27 cellular contexts compared by ENCODE assay signal in the genomic region with DNA sequence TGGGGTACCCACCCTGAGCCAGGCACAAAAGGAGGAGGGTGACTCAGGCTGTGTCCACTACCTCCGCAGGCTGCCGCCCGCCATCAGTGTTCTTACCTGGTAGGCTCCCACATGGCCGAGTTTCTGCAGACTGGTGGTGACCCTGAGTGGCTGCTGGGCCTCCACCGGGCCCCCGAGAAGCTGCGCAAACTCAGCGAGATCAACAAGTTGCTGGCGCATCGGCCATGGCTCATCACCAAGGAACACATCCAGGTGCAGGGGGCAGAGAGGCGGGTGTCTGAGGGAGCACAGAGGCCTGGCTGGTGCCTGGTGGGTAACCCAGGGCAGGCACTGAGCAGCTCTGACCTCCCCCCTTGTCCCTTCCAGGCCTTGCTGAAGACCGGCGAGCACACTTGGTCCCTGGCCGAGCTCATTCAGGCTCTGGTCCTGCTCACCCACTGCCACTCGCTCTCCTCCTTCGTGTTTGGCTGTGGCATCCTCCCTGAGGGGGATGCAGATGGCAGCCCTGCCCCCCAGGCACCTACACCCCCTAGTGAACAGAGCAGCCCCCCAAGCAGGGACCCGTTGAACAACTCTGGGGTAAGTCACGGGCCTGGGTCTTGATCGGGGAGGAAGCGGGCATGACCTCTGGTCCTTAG.
"Had no signal": no experiment of that assay in that cellular context is flagged by ENCODE, and none has a peak within 500 bp of the region (broad histone marks: within the 10 kb centered on the region; RNA-seq: fewer than 3 reads in every experiment).

No MANE protein-coding gene starts in this region.

- H3K4me3 ChIP-seq: heart left ventricle, left ventricle myocardium inferior, lung, pancreas, prostate gland, spleen, suprapubic skin, tibial nerve, upper lobe of left lung, vagina had no signal

- H3K4me1 ChIP-seq: pancreas, prostate gland, suprapubic skin, tibial nerve, upper lobe of left lung, vagina had no signal

- H3K27ac ChIP-seq: heart left ventricle, left ventricle myocardium inferior, pancreas, prostate gland, spleen, suprapubic skin, tibial nerve, upper lobe of left lung, vagina had no signal

- H3K4me3 Mint-ChIP-seq: immature natural killer cell; memory B cell; naive thymus-derived CD8-positive, alpha-beta T cell; stimulated activated effector memory CD8-positive, alpha-beta T cell treated with anti-CD3 and anti-CD28 coated beads, Interleukin-12 subunit alpha, Interleukin-12 subunit beta, amount 100 ng/mL, for 72 hours; stimulated activated naive CD8-positive, alpha-beta T cell treated with anti-CD3 and anti-CD28 coated beads, Interleukin-15, Interleukin-2, amounts not matched to agents 100 ng/mL and 50 ng/mL, for 24 hours had no signal

- H3K9me3 ChIP-seq: heart left ventricle, left ventricle myocardium inferior, pancreas, prostate gland, spleen, suprapubic skin, tibial nerve, upper lobe of left lung, vagina had no signal

- ATAC-seq: heart left ventricle; left colon; naive thymus-derived CD8-positive, alpha-beta T cell; pancreas; sciatic nerve; stimulated activated effector memory CD8-positive, alpha-beta T cell treated with anti-CD3 and anti-CD28 coated beads, Interleukin-12 subunit alpha, Interleukin-12 subunit beta, amount 100 ng/mL, for 72 hours had no signal

- H3K4me1 Mint-ChIP-seq: naive thymus-derived CD8-positive, alpha-beta T cell had no signal

- H3K9me3 Mint-ChIP-seq: immature natural killer cell; memory B cell; naive thymus-derived CD8-positive, alpha-beta T cell; stimulated activated effector memory CD8-positive, alpha-beta T cell treated with anti-CD3 and anti-CD28 coated beads, Interleukin-12 subunit alpha, Interleukin-12 subunit beta, amount 100 ng/mL, for 72 hours; stimulated activated naive CD8-positive, alpha-beta T cell treated with anti-CD3 and anti-CD28 coated beads, Interleukin-15, Interleukin-2, amounts not matched to agents 100 ng/mL and 50 ng/mL, for 24 hours had no signal

- FAIRE-seq: islet of Langerhans, kidney, pancreas, small intestine had no signal

- H3K27me3 Mint-ChIP-seq: memory B cell; naive thymus-derived CD8-positive, alpha-beta T cell; stimulated activated naive CD8-positive, alpha-beta T cell treated with anti-CD3 and anti-CD28 coated beads, Interleukin-15, Interleukin-2, amounts not matched to agents 100 ng/mL and 50 ng/mL, for 24 hours had no signal

- H3K27ac Mint-ChIP-seq: immature natural killer cell; memory B cell; stimulated activated naive CD8-positive, alpha-beta T cell treated with anti-CD3 and anti-CD28 coated beads, Interleukin-15, Interleukin-2, amounts not matched to agents 100 ng/mL and 50 ng/mL, for 24 hours had no signal

- DNase-seq: heart left ventricle; hypothalamus; immature natural killer cell; kidney; left colon; left ventricle myocardium inferior; naive thymus-derived CD8-positive, alpha-beta T cell; nucleus accumbens; pancreas; posterior cingulate gyrus; retina; right cardiac atrium; small intestine; spleen; stimulated activated CD4-positive, alpha-beta T cell treated with anti-CD3 and anti-CD28 coated beads, Interleukin-4, amount 100 ng/mL, for 24 hours; stimulated activated naive CD4-positive, alpha-beta T cell had no signal

- H3K27me3 ChIP-seq: heart left ventricle, pancreas, spleen, suprapubic skin, tibial nerve, upper lobe of left lung, vagina had no signal
